Comparison of ENCODE assay signal across 9 cellular contexts in the genomic region with DNA sequence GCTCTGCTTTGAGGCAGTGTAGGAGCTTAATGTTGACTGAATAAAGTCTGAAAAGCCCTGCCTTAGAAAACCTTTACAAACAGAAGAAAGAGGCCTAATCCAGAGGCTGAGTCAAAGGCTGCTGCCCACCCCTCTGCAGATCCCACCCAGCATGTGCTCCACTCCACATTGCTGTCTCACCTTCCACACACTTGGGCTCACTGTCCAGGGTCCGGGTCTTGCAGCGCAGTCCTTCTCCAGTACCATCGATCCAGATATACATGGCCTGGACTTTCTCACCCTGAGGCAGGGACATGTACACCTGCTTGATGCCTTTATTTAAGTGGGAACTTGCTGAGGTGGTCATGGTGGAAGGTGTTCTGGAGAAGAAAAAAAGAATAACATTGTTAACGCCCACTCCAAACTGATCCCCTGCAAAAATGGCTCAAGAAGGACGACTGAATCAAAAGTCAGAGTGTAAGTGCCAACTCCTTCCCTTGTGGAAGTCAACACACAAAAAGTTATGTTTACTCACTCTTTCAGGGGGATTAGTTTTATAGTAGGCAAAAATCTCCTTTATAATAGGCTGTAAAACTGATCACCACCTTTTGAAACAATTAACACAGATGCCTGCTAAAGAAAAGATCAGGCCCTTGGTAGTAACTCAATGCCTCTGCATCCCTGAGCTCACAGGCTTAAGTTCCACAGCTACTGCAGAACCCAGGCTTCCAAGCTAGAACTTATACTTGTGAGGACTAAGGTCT. TPM values are rescaled to one million over a fixed set of nuclear protein-coding genes. Genes with fewer than 3 reads are reported as not detected.
A peak's percentile ranks its signal among the peaks of the same experiment; 100 is the strongest.
DNase-seq lines count a peak whose midpoint lies in the region; ATAC-seq and TF ChIP-seq lines count a peak whose summit lies in the region.
"Had no signal": no experiment of that assay in that cellular context is flagged by ENCODE, and none has a peak within 500 bp of the region (broad histone marks: within the 10 kb centered on the region; RNA-seq: fewer than 3 reads in every experiment).

No MANE protein-coding gene starts in this region.

- intact Hi-C loops in dorsolateral prefrontal cortex (cut with DNase I) = no loop called here
- intact Hi-C loops in upper lobe of right lung (cut with DNase I) = no loop called here

- H3K9me3 ChIP-seq in muscle layer of colon (ENCODE audit: low read length) (no peaks in the 10 kb centered on the region), upper lobe of right lung (no peaks in the 10 kb centered on the region)

- no peak for TF ChIP-seq CTCF in dorsolateral prefrontal cortex (IDR thresholded peaks at IDR 0.05 in 54 of 56, conservative IDR thresholded peaks at IDR 0.05 in 2 of 56; ENCODE audit: low read depth in 1 of 56, partially characterized antibody in 56 of 56)
- TF ChIP-seq CTCF in upper lobe of right lung (IDR thresholded peaks at IDR 0.05) = no peak

- H3K4me3 Mint-ChIP-seq in activated naive CD8-positive, alpha-beta T cell = peak overlapping the region; percentile 10
- no peak overlapping the region for H3K4me3 Mint-ChIP-seq in activated naive CD8-positive, alpha-beta T cell treated with anti-CD3 and anti-CD28 coated beads for 36 hours

- H3K36me3 Mint-ChIP-seq in activated naive CD8-positive, alpha-beta T cell = peaks cover 2% of the 10 kb centered on the region
- peaks cover 7% of the 10 kb centered on the region for H3K36me3 Mint-ChIP-seq in activated naive CD8-positive, alpha-beta T cell treated with anti-CD3 and anti-CD28 coated beads for 36 hours

- H3K4me1 ChIP-seq in muscle layer of colon (ENCODE audit: insufficient read depth, low read length) (peaks cover 19% of the 10 kb centered on the region), upper lobe of right lung (peaks cover 42% of the 10 kb centered on the region)

- H3K9ac ChIP-seq in muscle layer of colon (ENCODE audit: low read length) = peak overlapping the region; percentile 93

- H3K4me3 ChIP-seq in dorsolateral prefrontal cortex (peak overlapping the region; percentile 67 to 99 (median 92)), muscle layer of colon (ENCODE audit: low read depth in 1 of 2, low read length in 2 of 2) (peak overlapping the region in 1 of 2 donors; percentile 86), upper lobe of right lung (peak overlapping the region; percentile 94)

- H3K27ac ChIP-seq in dorsolateral prefrontal cortex (peak overlapping the region in 58 of 59 donors; percentile 53 to 100 (median 98)), muscle layer of colon (ENCODE audit: low read depth, low read length) (peak overlapping the region; percentile 99), upper lobe of right lung (peak overlapping the region; percentile 99)

- H3K27me3 Mint-ChIP-seq in activated naive CD8-positive, alpha-beta T cell = peaks cover 12% of the 10 kb centered on the region
- peaks cover 48% of the 10 kb centered on the region for H3K27me3 Mint-ChIP-seq in activated naive CD8-positive, alpha-beta T cell treated with anti-CD3 and anti-CD28 coated beads for 36 hours

- H3K27me3 ChIP-seq in dorsolateral prefrontal cortex (peaks cover 0 to 4% (median 0%) of the 10 kb centered on the region in 45 donors), muscle layer of colon (ENCODE audit: control insufficient read depth in 1 of 2, insufficient read depth in 2 of 2, low read length in 2 of 2) (no peaks in the 10 kb centered on the region), upper lobe of right lung (no peaks in the 10 kb centered on the region)

- H3K9me3 Mint-ChIP-seq in activated naive CD8-positive, alpha-beta T cell (ENCODE audit: low read depth) = no peaks in the 10 kb centered on the region
- no peaks in the 10 kb centered on the region for H3K9me3 Mint-ChIP-seq in activated naive CD8-positive, alpha-beta T cell treated with anti-CD3 and anti-CD28 coated beads for 36 hours

- no peak overlapping the region for H3K27ac Mint-ChIP-seq in activated naive CD8-positive, alpha-beta T cell
- H3K27ac Mint-ChIP-seq in activated naive CD8-positive, alpha-beta T cell treated with anti-CD3 and anti-CD28 coated beads for 36 hours = no peak overlapping the region

- ATAC-seq in upper lobe of right lung (no peak), GM19397 (IDR thresholded peaks at IDR 0.05; ENCODE audit: unreplicated experiment) (no peak)

- peaks cover 25% of the 10 kb centered on the region for H3K4me1 Mint-ChIP-seq in activated naive CD8-positive, alpha-beta T cell (ENCODE audit: low read depth)
- peaks cover 14% of the 10 kb centered on the region for H3K4me1 Mint-ChIP-seq in activated naive CD8-positive, alpha-beta T cell treated with anti-CD3 and anti-CD28 coated beads for 36 hours

- H3K36me3 ChIP-seq in muscle layer of colon (ENCODE audit: insufficient read depth, low read length) (peaks cover 52% of the 10 kb centered on the region), upper lobe of right lung (peaks cover 63% of the 10 kb centered on the region)

- DNase-seq in activated naive CD8-positive, alpha-beta T cell treated with anti-CD3 and anti-CD28 coated beads for 36 hours = no peak
- DNase-seq in dorsolateral prefrontal cortex = no peak
- DNase-seq in upper lobe of right lung = no peak
- DNase-seq in SHP77 (lab: John Stamatoyannopoulos, UW) = no peak
- DNase-seq in SK-N-DZ (ENCODE audit: low spot score) = no peak

RNA-seq across cellular contexts. Expression of a gene that starts 3.0 kb away (rescaled TPM):
- total RNA-seq in activated naive CD8-positive, alpha-beta T cell treated with anti-CD3 and anti-CD28 coated beads for 36 hours = 10 to 100 TPM; 24.0 to 25.2 TPM
- 1,000 to 10,000 TPM; 1,265 to 6,769 (median 2,230) TPM for total RNA-seq in dorsolateral prefrontal cortex
- 1,001 TPM for total RNA-seq in upper lobe of right lung
- polyA plus RNA-seq in SK-N-DZ (2014; cell fraction: cytosol; rRNA removed) = 221 and 222 TPM in 2 replicates
- 176 and 193 TPM in 2 replicates for polyA plus RNA-seq in SK-N-DZ (2014; cell fraction: nucleus; rRNA removed)

RNA-seq across cellular contexts. Expression of a gene that starts 11.9 kb away (rescaled TPM):
- not detected for total RNA-seq in activated naive CD8-positive, alpha-beta T cell treated with anti-CD3 and anti-CD28 coated beads for 36 hours
- total RNA-seq in dorsolateral prefrontal cortex (not detected), upper lobe of right lung (not detected)
- not detected in 2 replicates for polyA plus RNA-seq in SK-N-DZ (2014; cell fraction: cytosol; rRNA removed)
- polyA plus RNA-seq in SK-N-DZ (2014; cell fraction: nucleus; rRNA removed) = not detected in 2 replicates
- total RNA-seq: M059J had no signal

Comparison
In these comparisons a context has a peak if more than half of its experiments do, and no peak if none do; other contexts are left out.
1. RNA of a gene that starts 3.0 kb away (total RNA-seq): 1,265 to 6,769 TPM in dorsolateral prefrontal cortex and 1,001 TPM in upper lobe of right lung (single experiment); 24.0 to 25.2 TPM in activated naive CD8-positive, alpha-beta T cell treated with anti-CD3 and anti-CD28 coated beads for 36 hours; every median in the first group is over 10 times any median in the second.
2. Peak in every context shown above with its lines, with median percentiles within 50 percentile points of each other: H3K27ac ChIP-seq.